22 cellular contexts compared by ENCODE assay signal in the genomic region with DNA sequence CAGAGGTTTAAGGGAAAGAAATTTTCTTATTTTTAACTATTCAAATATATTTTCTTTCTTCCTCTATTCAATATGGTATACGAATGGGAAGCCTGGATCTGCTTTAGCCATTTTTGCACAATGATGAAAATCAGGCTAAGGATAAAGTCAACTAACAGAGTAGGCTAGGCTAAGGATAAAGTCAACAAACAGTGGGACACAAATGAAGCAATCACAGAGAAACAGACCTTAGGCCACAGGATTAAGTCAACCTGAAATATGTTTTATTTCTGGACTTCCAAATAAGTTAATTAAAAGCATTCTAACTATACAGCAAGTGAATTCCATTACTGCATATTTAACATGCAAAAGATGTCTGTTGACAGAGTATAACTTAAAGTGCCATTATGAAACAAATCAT. TPM values are rescaled to one million over a fixed set of nuclear protein-coding genes. Genes with fewer than 3 reads are reported as not detected.
DNase-seq lines count a peak whose midpoint lies in the region; ATAC-seq, FAIRE-seq and TF ChIP-seq lines count a peak whose summit lies in the region.
"Had no signal": no experiment of that assay in that cellular context is flagged by ENCODE, and none has a peak within 500 bp of the region (broad histone marks: within the 10 kb centered on the region; RNA-seq: fewer than 3 reads in every experiment).

No MANE protein-coding gene starts in this region.

- 0% methylated on average over 1 of the region's 1 CpG for whole genome bisulfite sequencing in HepG2 (ENCODE audit: low lambda C conversion rate)
- WGBS in pancreas, 2 donors: 39 to 53% methylated on average over 1 of the region's 1 CpG
- WGBS in transverse colon (ENCODE audit: low coverage in 1 of 2), 2 donors: 57% methylated on average over 1 of the region's 1 CpG; no CpG with 5 or more reads in 1 of the 2 donors

- H3K9ac ChIP-seq in HepG2 (ENCODE audit: insufficient read depth, low read depth, low read length): no peak overlapping the region

- no peak for TF ChIP-seq EP300 in HepG2 (IDR thresholded peaks at IDR 0.05; ENCODE audit: low read depth in 2 of 2, low read length in 2 of 2)
- TF ChIP-seq EP300 in HepG2 (CRISPR knock-in tag; IDR thresholded peaks at IDR 0.05; ENCODE audit: borderline replicate concordance): no peak
- no peak for TF ChIP-seq EP300 in transverse colon (IDR thresholded peaks at IDR 0.05; ENCODE audit: low read depth)

- no TSS peak for BruUV-seq in HepG2 (replicated peaks; lab: Mats Ljungman, UMichigan)

- intact Hi-C loops in HepG2 (cut with micrococcal nuclease; ENCODE audit: unreplicated experiment): no loop called here
- intact Hi-C loops in pancreas (cut with DNase I): no loop called here
- intact Hi-C loops in posterior cingulate gyrus (cut with DNase I): no loop called here
- intact Hi-C loops in transverse colon (cut with DNase I; ENCODE audit: low total_unique reads): no loop called here

- CTCF ChIA-PET in HepG2 (lab: Yijun Ruan, JAX; ENCODE audit: low intra/inter-chr PET ratio, low total read pairs): no interaction called here

- no peak overlapping the region for H3K4me2 ChIP-seq in HepG2 (ENCODE audit: low read depth, low read length)

- H3K27ac ChIP-seq in HepG2 (ENCODE audit: extremely low read length, insufficient read depth, low read length) (no peak overlapping the region), pancreas (no peak overlapping the region), transverse colon (no peak overlapping the region)

- H3K9me3 ChIP-seq in HepG2 (ENCODE audit: low read length) (no peaks in the 10 kb centered on the region), pancreas (no peaks in the 10 kb centered on the region), transverse colon (no peaks in the 10 kb centered on the region)
- H3K9me3 ChIP-seq: HAP-1 had no signal

- H3K27me3 ChIP-seq in HepG2 (ENCODE audit: control insufficient read depth in 1 of 2, insufficient read depth in 2 of 2, low read length in 2 of 2): no peaks in the 10 kb centered on the region
- peaks cover 0 to 4% (median 2%) of the 10 kb centered on the region in 4 donors for H3K27me3 ChIP-seq in pancreas
- no peaks in the 10 kb centered on the region for H3K27me3 ChIP-seq in transverse colon

- TF ChIP-seq POLR2A in HepG2 (IDR thresholded peaks at IDR 0.05; ENCODE audit: insufficient read depth in 1 of 2, low read depth in 2 of 2, low read length in 2 of 2) (no peak), transverse colon (IDR thresholded peaks at IDR 0.05) (no peak)

- no peak for TF ChIP-seq RAD21 in HepG2 (CRISPR knock-in tag; IDR thresholded peaks at IDR 0.05)

- H3K79me2 ChIP-seq in HepG2 (ENCODE audit: insufficient read depth, low read length): no peaks in the 10 kb centered on the region

- no peak for TF ChIP-seq CTCF in HepG2 (CRISPR knock-in tag; IDR thresholded peaks at IDR 0.05)
- no peak for TF ChIP-seq CTCF in pancreas (IDR thresholded peaks at IDR 0.05)
- TF ChIP-seq CTCF in transverse colon (IDR thresholded peaks at IDR 0.05): no peak

- in situ Hi-C loops in HepG2 (cut with HindIII; ENCODE audit: extremely low pct_ligation_motif_present, low pct_unique_long_range_greater_than_20kb): no loop called here
- in situ Hi-C loops in transverse colon (cut with MboI; ENCODE audit: low pct_ligation_motif_present in 1 of 4, low pct_unique_long_range_greater_than_20kb in 1 of 4, low sequenced_read_pairs in 3 of 4): no loop called here

- POLR2A ChIA-PET in HepG2 (lab: Yijun Ruan, JAX): no interaction called here

- H3K4me3 ChIP-seq in HepG2 (replicated peaks in 1 of 3; ENCODE audit: insufficient read depth in 1 of 3, low read depth in 2 of 3, low read length in 3 of 3): no peak overlapping the region
- no peak overlapping the region for H3K4me3 ChIP-seq in pancreas
- no peak overlapping the region for H3K4me3 ChIP-seq in transverse colon
- H3K4me3 ChIP-seq: HAP-1 had no signal

- H3K4me1 ChIP-seq in HepG2 (ENCODE audit: insufficient read depth, low read length) (no peaks in the 10 kb centered on the region), pancreas (no peaks in the 10 kb centered on the region), transverse colon (no peaks in the 10 kb centered on the region)
- H3K4me1 ChIP-seq: HAP-1 had no signal

- no peaks in the 10 kb centered on the region for H4K20me1 ChIP-seq in HepG2 (ENCODE audit: insufficient read depth, low read length)

- FAIRE-seq in colon (lab: Jason Lieb, UNC) (peak; percentile 45), HepG2 (lab: Jason Lieb, UNC) (no peak), pancreas (lab: Jason Lieb, UNC) (peak; percentile 85)
- FAIRE-seq: A204.1, D721Med, G401.6, GM12892, H1, HTR-8/SVneo had no signal

- no peak overlapping the region for H2AFZ ChIP-seq in HepG2 (ENCODE audit: low read length)

- no peaks in the 10 kb centered on the region for H3K36me3 ChIP-seq in HepG2 (replicated peaks in 1 of 2; ENCODE audit: control insufficient read depth in 1 of 2, insufficient read depth in 2 of 2, low read length in 2 of 2)
- no peaks in the 10 kb centered on the region for H3K36me3 ChIP-seq in pancreas
- no peaks in the 10 kb centered on the region for H3K36me3 ChIP-seq in transverse colon
- H3K36me3 ChIP-seq: HAP-1 had no signal

- ATAC-seq in HepG2: no peak
- ATAC-seq in pancreas: no peak
- ATAC-seq in HG03378 (IDR thresholded peaks at IDR 0.05; ENCODE audit: unreplicated experiment): no peak
- ATAC-seq: CD8-positive, alpha-beta T cell had no signal

- peak; percentile 4 for DNase-seq in NCI-H69 (lab: John Stamatoyannopoulos, UW)
- DNase-seq in HepG2 (ENCODE audit: low spot score): no peak
- no peak for DNase-seq in pancreas
- no peak for DNase-seq in posterior cingulate gyrus
- DNase-seq in GOT3 (lab: John Stamatoyannopoulos, UW): no peak
- no peak for DNase-seq in transverse colon
- DNase-seq: CD8-positive, alpha-beta T cell; COR-L47; DMS153; DMS79 treated with DMSO at 0.1 percent for 48 hours; EL had no signal

TF ChIP-seq in HepG2, 621 proteins besides CTCF, POLR2A, EP300 and RAD21 (continues in another document):
- TF ChIP-seq ZNF232 (CRISPR knock-in tag; IDR thresholded peaks at IDR 0.05; ENCODE audit: borderline replicate concordance) (no peak), SNRNP70 (IDR thresholded peaks at IDR 0.05; ENCODE audit: low read depth, low read length) (no peak), ZNF598 (CRISPR knock-in tag; IDR thresholded peaks at IDR 0.05; ENCODE audit: borderline replicate concordance) (no peak)

RNA-seq across cellular contexts. Expression of a gene that starts 17.0 kb away (rescaled TPM):
- total RNA-seq in HepG2 (2016; rRNA removed; fragmentation: Illumina TruSeq; extraction: Trizol) (6.1 and 9.5 TPM in 2 replicates), pancreas (10 to 100 TPM in 1 of 6 donors, 1 to 10 TPM in 5; 5.0 to 11.3 (median 6.8) TPM), transverse colon (10 to 100 TPM in 3 of 4 donors, 1 to 10 TPM in 1; 9.7 to 61.3 (median 25.9) TPM)
- total RNA-seq in HepG2 (2016; cell fraction: cytosol; rRNA removed; fragmentation: Illumina TruSeq; extraction: Trizol; ENCODE audit: low read depth): 1.5 and 1.8 TPM in 2 replicates
- 6.1 and 10.9 TPM in 2 replicates for total RNA-seq in HepG2 (2016; cell fraction: insoluble cytoplasmic fraction; rRNA removed; fragmentation: Illumina TruSeq; extraction: Trizol)
- total RNA-seq in HepG2 (2016; cell fraction: membrane; rRNA removed; fragmentation: Illumina TruSeq; extraction: Trizol): 4.0 and 4.4 TPM in 2 replicates
- total RNA-seq in HepG2 (2016; cell fraction: nucleus; rRNA removed; fragmentation: Illumina TruSeq; extraction: Trizol): 3.2 and 3.4 TPM in 2 replicates
- polyA plus RNA-seq in HepG2 (2011; rRNA removed) (5.4 TPM in 2 replicates), pancreas (10 to 100 TPM in 1 of 2 donors, 1 to 10 TPM in 1; 8.5 to 18.8 TPM)
- 2.0 and 3.9 TPM in 2 replicates for polyA plus RNA-seq in HepG2 (2011; cell fraction: cytosol; rRNA removed)
- polyA plus RNA-seq in HepG2 (2011; cell fraction: nucleus; rRNA removed): 0.90 and 2.0 TPM in 2 replicates
- 7.0 and 9.2 TPM in 2 replicates for polyA plus RNA-seq in HepG2 (2012)
- 1.6 and 2.3 TPM in 2 replicates for polyA plus RNA-seq in HepG2 (2016; cell fraction: cytosol; fragmentation: Illumina TruSeq; extraction: Trizol; ENCODE audit: low read depth)
- polyA plus RNA-seq in HepG2 (2016; cell fraction: insoluble cytoplasmic fraction; fragmentation: Illumina TruSeq; extraction: Trizol; ENCODE audit: low read depth): 14.0 and 14.5 TPM in 2 replicates
- 4.6 TPM in 2 replicates for polyA plus RNA-seq in HepG2 (2016; cell fraction: membrane; fragmentation: Illumina TruSeq; extraction: Trizol; ENCODE audit: low read depth)
- 6.3 and 6.6 TPM in 2 replicates for polyA plus RNA-seq in HepG2 (2016; cell fraction: nucleus; fragmentation: Illumina TruSeq; extraction: Trizol; ENCODE audit: insufficient read depth, low read depth)
- 1.7 and 12.3 TPM in 2 replicates for polyA minus RNA-seq in HepG2 (2011; rRNA and poly(A)+ RNA removed; ENCODE audit: low replicate concordance)
- 2.4 and 3.0 TPM in 2 replicates for polyA minus RNA-seq in HepG2 (2011; cell fraction: cytosol; rRNA and poly(A)+ RNA removed)
- polyA minus RNA-seq in HepG2 (2011; cell fraction: nucleus; rRNA and poly(A)+ RNA removed): 3.0 and 4.5 TPM in 2 replicates

RNA-seq across cellular contexts. Expression of a gene that starts 50.5 kb away (rescaled TPM):
- total RNA-seq in HepG2 (2016; rRNA removed; fragmentation: Illumina TruSeq; extraction: Trizol) (not detected in 2 replicates), pancreas (10 to 100 TPM in 3 of 6 donors, 1 to 10 TPM in 3; 1.5 to 38.3 (median 7.6) TPM), transverse colon (10 to 100 TPM in 3 of 4 donors, 1 to 10 TPM in 1; 3.8 to 21.7 (median 14.9) TPM)
- total RNA-seq in HepG2 (2016; cell fraction: cytosol; rRNA removed; fragmentation: Illumina TruSeq; extraction: Trizol; ENCODE audit: low read depth): not detected in 2 replicates
- total RNA-seq in HepG2 (2016; cell fraction: insoluble cytoplasmic fraction; rRNA removed; fragmentation: Illumina TruSeq; extraction: Trizol): not detected in 2 replicates
- not detected in 2 replicates for total RNA-seq in HepG2 (2016; cell fraction: membrane; rRNA removed; fragmentation: Illumina TruSeq; extraction: Trizol)
- not detected in 2 replicates for total RNA-seq in HepG2 (2016; cell fraction: nucleus; rRNA removed; fragmentation: Illumina TruSeq; extraction: Trizol)
- polyA plus RNA-seq in HepG2 (2011; rRNA removed) (not detected in 2 replicates), pancreas (1 to 10 TPM in 1 of 2 donors, under 1 TPM in 1; 0.80 to 1.1 TPM)
- polyA plus RNA-seq in HepG2 (2011; cell fraction: cytosol; rRNA removed): not detected in 2 replicates
- not detected in 2 replicates for polyA plus RNA-seq in HepG2 (2011; cell fraction: nucleus; rRNA removed)
- not detected in 2 replicates for polyA plus RNA-seq in HepG2 (2012)
- polyA plus RNA-seq in HepG2 (2016; cell fraction: cytosol; fragmentation: Illumina TruSeq; extraction: Trizol; ENCODE audit: low read depth): not detected in 2 replicates
- not detected in 2 replicates for polyA plus RNA-seq in HepG2 (2016; cell fraction: insoluble cytoplasmic fraction; fragmentation: Illumina TruSeq; extraction: Trizol; ENCODE audit: low read depth)
- not detected in 2 replicates for polyA plus RNA-seq in HepG2 (2016; cell fraction: membrane; fragmentation: Illumina TruSeq; extraction: Trizol; ENCODE audit: low read depth)
- polyA plus RNA-seq in HepG2 (2016; cell fraction: nucleus; fragmentation: Illumina TruSeq; extraction: Trizol; ENCODE audit: insufficient read depth, low read depth): not detected in 2 replicates
- polyA minus RNA-seq in HepG2 (2011; rRNA and poly(A)+ RNA removed; ENCODE audit: low replicate concordance): 0.80 TPM in 1 of 2 replicates, not detected in the other
- polyA minus RNA-seq in HepG2 (2011; cell fraction: cytosol; rRNA and poly(A)+ RNA removed): not detected in 2 replicates
- not detected in 2 replicates for polyA minus RNA-seq in HepG2 (2011; cell fraction: nucleus; rRNA and poly(A)+ RNA removed)
- polyA plus RNA-seq: AG04450, BJ had no signal
